ENCODE assay signal across 15 cellular contexts in genomic region chr12:15155271-15155670, GRCh38.
A peak's percentile ranks its signal among the peaks of the same experiment; 100 is the strongest.
DNase-seq lines count a peak whose midpoint lies in the region; ATAC-seq and TF ChIP-seq lines count a peak whose summit lies in the region.
"Had no signal": no experiment of that assay in that cellular context is flagged by ENCODE, and none has a peak within 500 bp of the region (broad histone marks: within the 10 kb centered on the region; RNA-seq: fewer than 3 reads in every experiment).

No MANE protein-coding gene starts in this region.

- peak overlapping the region; percentile 26 to 47 for H3K27ac ChIP-seq in esophagus (ENCODE audit: low read depth in 2 of 2, low read length in 1 of 2)
- peak overlapping the region; percentile 26 for H3K27ac ChIP-seq in skeletal muscle tissue (ENCODE audit: low read depth, low read length)
- no peak overlapping the region for H3K27ac ChIP-seq in CD8-positive, alpha-beta T cell (ENCODE audit: low read depth, low read length)
- H3K27ac ChIP-seq: SJSA1 had no signal

- no peaks in the 10 kb centered on the region for H3K4me1 Mint-ChIP-seq in CD8-positive, alpha-beta T cell (ENCODE audit: low read depth)
- H3K4me1 Mint-ChIP-seq in Caco-2 (ENCODE audit: low read depth, unreplicated experiment) = no peaks in the 10 kb centered on the region

- no peaks in the 10 kb centered on the region for H3K4me1 ChIP-seq in esophagus (ENCODE audit: control insufficient read depth in 2 of 2, insufficient read depth in 2 of 2, low read length in 1 of 2)
- H3K4me1 ChIP-seq in skeletal muscle tissue (ENCODE audit: control insufficient read depth in 3 of 3, insufficient read depth in 3 of 3, low read length in 3 of 3) = peaks cover 0 to 8% (median 7%) of the 10 kb centered on the region in 3 donors
- no peaks in the 10 kb centered on the region for H3K4me1 ChIP-seq in CD8-positive, alpha-beta T cell (ENCODE audit: insufficient read depth, low read length)
- no peaks in the 10 kb centered on the region for H3K4me1 ChIP-seq in Caco-2
- H3K4me1 ChIP-seq: SJSA1 had no signal

- DNase-seq in ELF-1 (ENCODE audit: low read depth, low spot score) (peak; percentile 10), NCI-H2107 (lab: John Stamatoyannopoulos, UW) (peak; percentile 30), foreskin melanocyte (no peak), Caco-2 (no peak), SW480 (ENCODE audit: low spot score) (no peak)
- no peak for DNase-seq in CD8-positive, alpha-beta T cell
- DNase-seq: activated CD4-positive, alpha-beta T cell treated with anti-CD3 and anti-CD28 coated beads for 1 hour; H7; left colon; MM.1S had no signal

- no peak overlapping the region for H3K4me3 Mint-ChIP-seq in CD8-positive, alpha-beta T cell
- H3K4me3 Mint-ChIP-seq in Caco-2 (ENCODE audit: unreplicated experiment) = no peak overlapping the region

- H3K27me3 Mint-ChIP-seq in CD8-positive, alpha-beta T cell (ENCODE audit: low read depth) = peaks cover 14% of the 10 kb centered on the region
- H3K27me3 Mint-ChIP-seq in Caco-2 (ENCODE audit: insufficient read depth, unreplicated experiment) = peaks cover 12% of the 10 kb centered on the region
- H3K27me3 Mint-ChIP-seq: progenitor cell of endocrine pancreas had no signal

- no peak overlapping the region for H3K9ac ChIP-seq in skeletal muscle tissue (ENCODE audit: low read depth in 1 of 3, low read length in 3 of 3)

- CTCF ChIA-PET in CD8-positive, alpha-beta T cell (lab: Charles Lee) = interaction anchor here (1.1 kb wide), 1 partner anchor 66 kb away, joined by 3 read pairs; no protein-coding TSS in a partner anchor
- CTCF ChIA-PET in Caco-2 (lab: Charles Lee) = no interaction called here

- no peak overlapping the region for H3K27ac Mint-ChIP-seq in CD8-positive, alpha-beta T cell
- no peak overlapping the region for H3K27ac Mint-ChIP-seq in Caco-2 (ENCODE audit: unreplicated experiment)
- H3K27ac Mint-ChIP-seq: progenitor cell of endocrine pancreas had no signal

- no peaks in the 10 kb centered on the region for H3K9me3 ChIP-seq in esophagus (ENCODE audit: control insufficient read depth in 2 of 2, insufficient read depth in 1 of 2, low read depth in 1 of 2, low read length in 1 of 2)
- H3K9me3 ChIP-seq in skeletal muscle tissue (ENCODE audit: control insufficient read depth in 3 of 3, low read length in 3 of 3) = no peaks in the 10 kb centered on the region
- no peaks in the 10 kb centered on the region for H3K9me3 ChIP-seq in CD8-positive, alpha-beta T cell (ENCODE audit: low read length)
- no peaks in the 10 kb centered on the region for H3K9me3 ChIP-seq in Caco-2
- H3K9me3 ChIP-seq: SJSA1 had no signal

- POLR2A ChIA-PET in CD8-positive, alpha-beta T cell (lab: Charles Lee) = no interaction called here
- POLR2A ChIA-PET in Caco-2 (lab: Charles Lee) = no interaction called here

- no TSS peak for BruUV-seq in Caco-2 (replicated peaks; lab: Mats Ljungman, UMichigan)

- H3K27me3 ChIP-seq in esophagus (ENCODE audit: control insufficient read depth in 1 of 2, insufficient read depth in 2 of 2, low read length in 2 of 2) (no peaks in the 10 kb centered on the region), skeletal muscle tissue (ENCODE audit: control insufficient read depth in 3 of 3, insufficient read depth in 3 of 3, low read length in 3 of 3) (no peaks in the 10 kb centered on the region), Caco-2 (replicated peaks; ENCODE audit: control insufficient read depth, insufficient read depth, low read length) (0 out of 2 replicates have a peak, but pooled peaks cover 1% of the 10 kb centered on the region)
- no peaks in the 10 kb centered on the region for H3K27me3 ChIP-seq in CD8-positive, alpha-beta T cell (ENCODE audit: insufficient read depth, low read length)

- H3K9me3 Mint-ChIP-seq in CD8-positive, alpha-beta T cell = no peaks in the 10 kb centered on the region
- H3K9me3 Mint-ChIP-seq in Caco-2 (ENCODE audit: unreplicated experiment) = no peaks in the 10 kb centered on the region

- TF ChIP-seq CTCF in CD8-positive, alpha-beta T cell (IDR thresholded peaks at IDR 0.05) = no peak
- TF ChIP-seq CTCF in Caco-2 (IDR thresholded peaks at IDR 0.05; ENCODE audit: insufficient read depth in 1 of 2, low read depth in 1 of 2, low read length in 1 of 2, severe bottlenecking in 1 of 2, unreplicated experiment in 1 of 2) = no peak

- 29 to 41% methylated on average over 1 of the region's 1 CpG for whole genome bisulfite sequencing in esophagus, 2 donors

- H3K4me3 ChIP-seq in esophagus (ENCODE audit: low read depth in 1 of 2, low read length in 2 of 2) (no peak overlapping the region), skeletal muscle tissue (ENCODE audit: low read length in 3 of 3) (no peak overlapping the region), Caco-2 (ENCODE audit: low read depth, low read length) (no peak overlapping the region)
- H3K4me3 ChIP-seq in CD8-positive, alpha-beta T cell (ENCODE audit: low read depth, low read length) = no peak overlapping the region
- H3K4me3 ChIP-seq: dorsolateral prefrontal cortex, SJSA1 had no signal

- no peaks in the 10 kb centered on the region for H3K36me3 Mint-ChIP-seq in CD8-positive, alpha-beta T cell
- H3K36me3 Mint-ChIP-seq in Caco-2 (ENCODE audit: insufficient read depth, unreplicated experiment) = no peaks in the 10 kb centered on the region

- H3K36me3 ChIP-seq in esophagus (ENCODE audit: control insufficient read depth in 2 of 2, insufficient read depth in 2 of 2, low read length in 1 of 2) (no peaks in the 10 kb centered on the region), skeletal muscle tissue (ENCODE audit: control insufficient read depth in 3 of 3, insufficient read depth in 3 of 3, low read length in 3 of 3) (no peaks in the 10 kb centered on the region), Caco-2 (ENCODE audit: control insufficient read depth, insufficient read depth, low read length) (no peaks in the 10 kb centered on the region)
- no peaks in the 10 kb centered on the region for H3K36me3 ChIP-seq in CD8-positive, alpha-beta T cell (ENCODE audit: insufficient read depth, low read length)
- H3K36me3 ChIP-seq: SJSA1 had no signal

- intact Hi-C loops in CD8-positive, alpha-beta T cell (cut with DNase I, micrococcal nuclease) = no loop called here
- intact Hi-C loops in Caco-2 (cut with micrococcal nuclease; ENCODE audit: unreplicated experiment) = no loop called here

- no peak for ATAC-seq in CD8-positive, alpha-beta T cell
- ATAC-seq: left colon had no signal

Comparison
In these comparisons a context has a peak if more than half of its experiments do, and no peak if none do; other contexts are left out.
1. DNase-seq: peak in ELF-1 (single experiment) and NCI-H2107 (single experiment); none in CD8-positive, alpha-beta T cell (0 of 7), foreskin melanocyte (single experiment), Caco-2 (0 of 2) and SW480 (single experiment).